15 cellular contexts compared by ENCODE assay signal in the genomic region with DNA sequence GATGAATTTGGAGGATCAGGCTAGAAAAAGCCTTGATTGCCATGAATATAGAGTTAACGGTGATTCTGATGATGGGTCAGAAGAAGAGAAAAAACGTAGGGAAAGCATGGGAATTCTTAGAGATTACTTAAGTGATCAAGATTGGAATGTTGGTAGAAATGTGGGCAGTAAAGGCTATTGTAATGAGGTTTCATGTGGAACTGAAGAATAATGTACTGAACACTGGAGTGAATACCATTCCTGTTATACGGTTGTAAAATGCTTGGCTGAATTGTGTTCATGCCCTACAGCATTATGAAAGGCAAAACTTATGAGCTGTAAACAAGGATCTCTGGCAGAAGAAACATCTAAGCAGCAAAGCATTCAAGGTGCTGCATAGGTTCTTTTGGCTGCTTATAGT.
DNase-seq lines count a peak whose midpoint lies in the region; ATAC-seq and TF ChIP-seq lines count a peak whose summit lies in the region.
"Had no signal": no experiment of that assay in that cellular context is flagged by ENCODE, and none has a peak within 500 bp of the region (broad histone marks: within the 10 kb centered on the region; RNA-seq: fewer than 3 reads in every experiment).

No MANE protein-coding gene starts in this region.

- no peaks in the 10 kb centered on the region for H3K27me3 Mint-ChIP-seq in progenitor cell of endocrine pancreas

- intact Hi-C loops in mucosa of descending colon (cut with DNase I, micrococcal nuclease) = no loop called here

- H3K27me3 ChIP-seq in adipocyte (replicated peaks; ENCODE audit: control insufficient read depth, insufficient read depth, low read length) = no peaks in the 10 kb centered on the region

- DNase-seq in adipocyte (ENCODE audit: low read depth) (peak; percentile 48), fibroblast of peridontal ligament (ENCODE audit: extremely low read depth) (peak; percentile 33), progenitor cell of endocrine pancreas (ENCODE audit: low spot score, unreplicated experiment) (no peak), mucosa of descending colon (no peak), GM19240 (ENCODE audit: insufficient read length, low spot score) (no peak)
- DNase-seq in stimulated activated CD4-positive, alpha-beta T cell treated with anti-CD3 and anti-CD28 coated beads, Interleukin-4, amount 100 ng/mL, for 4 hours = no peak
- DNase-seq: CD8-positive, alpha-beta T cell; COR-L47; DMS153; DMS79 treated with DMSO at 0.1 percent for 48 hours; GDM1; GM23248 had no signal

- ATAC-seq in mucosa of descending colon = no peak
- ATAC-seq: A549; CD8-positive, alpha-beta T cell; HCT116 had no signal

- H3K36me3 ChIP-seq in adipocyte (ENCODE audit: control insufficient read depth, insufficient read depth, low read length, severe bottlenecking) = no peaks in the 10 kb centered on the region
- no peaks in the 10 kb centered on the region for H3K36me3 ChIP-seq in mucosa of descending colon (ENCODE audit: low read depth)

- H3K4me3 ChIP-seq in adipocyte (ENCODE audit: low read length) (no peak overlapping the region), mucosa of descending colon (no peak overlapping the region)
- H3K4me3 ChIP-seq: A549, GM23248 had no signal

- H3K9me3 ChIP-seq in adipocyte (ENCODE audit: control insufficient read depth, low read length) = no peaks in the 10 kb centered on the region
- H3K9me3 ChIP-seq in mucosa of descending colon = no peaks in the 10 kb centered on the region
- H3K9me3 ChIP-seq: A549 had no signal

- peak overlapping the region; percentile 15 for H3K27ac Mint-ChIP-seq in progenitor cell of endocrine pancreas
- H3K27ac Mint-ChIP-seq: CD14-positive monocyte; CD8-positive, alpha-beta T cell had no signal

- H3K36me3 Mint-ChIP-seq in progenitor cell of endocrine pancreas (ENCODE audit: insufficient read depth) = no peaks in the 10 kb centered on the region
- H3K36me3 Mint-ChIP-seq: CD14-positive monocyte; CD8-positive, alpha-beta T cell had no signal

- no peak overlapping the region for H3K9ac ChIP-seq in adipocyte (ENCODE audit: low read length)
- H3K9ac ChIP-seq: GM23248 had no signal

- TF ChIP-seq CTCF in progenitor cell of endocrine pancreas (IDR thresholded peaks at IDR 0.05; ENCODE audit: unreplicated experiment) = no peak
- no peak for TF ChIP-seq CTCF in mucosa of descending colon (IDR thresholded peaks at IDR 0.05)

- peaks cover 9% of the 10 kb centered on the region for H3K9me3 Mint-ChIP-seq in progenitor cell of endocrine pancreas (ENCODE audit: low read depth)
- H3K9me3 Mint-ChIP-seq: CD8-positive, alpha-beta T cell had no signal

- H3K4me1 ChIP-seq in adipocyte (ENCODE audit: control insufficient read depth, insufficient read depth, low read length) (no peaks in the 10 kb centered on the region), mucosa of descending colon (ENCODE audit: low read depth) (no peaks in the 10 kb centered on the region)
- H3K4me1 ChIP-seq: A549 had no signal

- peaks cover 8% of the 10 kb centered on the region for H3K4me1 Mint-ChIP-seq in progenitor cell of endocrine pancreas (ENCODE audit: low read depth)
- H3K4me1 Mint-ChIP-seq: CD14-positive monocyte had no signal

- no peak overlapping the region for H3K4me3 Mint-ChIP-seq in progenitor cell of endocrine pancreas (ENCODE audit: low read depth)
- H3K4me3 Mint-ChIP-seq: CD14-positive monocyte; CD8-positive, alpha-beta T cell had no signal

Comparison
In these comparisons a context has a peak if more than half of its experiments do, and no peak if none do; other contexts are left out.
1. DNase-seq: peak in adipocyte (single experiment) and fibroblast of peridontal ligament (single experiment); none in progenitor cell of endocrine pancreas (single experiment), stimulated activated CD4-positive, alpha-beta T cell treated with anti-CD3 and anti-CD28 coated beads, Interleukin-4, amount 100 ng/mL, for 4 hours (0 of 2), mucosa of descending colon (0 of 3) and GM19240 (single experiment).